13 cellular contexts compared by ENCODE assay signal in genomic region chr19:43430142-43430710, GRCh38. TPM values are rescaled to one million over a fixed set of nuclear protein-coding genes. Genes with fewer than 3 reads are reported as not detected.
A peak's percentile ranks its signal among the peaks of the same experiment; 100 is the strongest.
DNase-seq lines count a peak whose midpoint lies in the region; ATAC-seq and TF ChIP-seq lines count a peak whose summit lies in the region.
"Had no signal": no experiment of that assay in that cellular context is flagged by ENCODE, and none has a peak within 500 bp of the region (broad histone marks: within the 10 kb centered on the region; RNA-seq: fewer than 3 reads in every experiment).

No MANE protein-coding gene starts in this region.

- H3K27ac Mint-ChIP-seq in activated CD8-positive, alpha-beta T cell treated with anti-CD3 and anti-CD28 coated beads for 36 hours: no peak overlapping the region
- H3K27ac Mint-ChIP-seq in memory B cell: peak overlapping the region; percentile 84

- H3K27me3 ChIP-seq in HCT116 (ENCODE audit: insufficient read depth, low read length) (no peaks in the 10 kb centered on the region), suprapubic skin (no peaks in the 10 kb centered on the region)

- ATAC-seq in HCT116 (no peak), memory B cell (ENCODE audit: low read depth) (peak; percentile 77)
- no peak for ATAC-seq in activated CD8-positive, alpha-beta T cell treated with anti-CD3 and anti-CD28 coated beads for 36 hours
- ATAC-seq: A549 had no signal

- H3K4me3 Mint-ChIP-seq in activated CD8-positive, alpha-beta T cell treated with anti-CD3 and anti-CD28 coated beads for 36 hours: no peak overlapping the region
- H3K4me3 Mint-ChIP-seq in memory B cell: no peak overlapping the region

- TF ChIP-seq RAD21 in HCT116 (IDR thresholded peaks at IDR 0.05; ENCODE audit: low read depth): peak; percentile 19; the same call in 1 of the 2 replicates

- WGBS in suprapubic skin: 41% methylated on average over 6 of the region's 6 CpGs

- POLR2A ChIA-PET in HCT116 (lab: Charles Lee): no interaction called here
- POLR2A ChIA-PET in activated CD8-positive, alpha-beta T cell treated with anti-CD3 and anti-CD28 coated beads for 36 hours (lab: Charles Lee): no interaction called here

- H3K9ac ChIP-seq in HCT116 (ENCODE audit: low read length): no peak overlapping the region

- H3K36me3 Mint-ChIP-seq in activated CD8-positive, alpha-beta T cell treated with anti-CD3 and anti-CD28 coated beads for 36 hours (ENCODE audit: low read depth): no peaks in the 10 kb centered on the region
- H3K36me3 Mint-ChIP-seq in memory B cell: no peaks in the 10 kb centered on the region

- H3K27me3 Mint-ChIP-seq in activated CD8-positive, alpha-beta T cell treated with anti-CD3 and anti-CD28 coated beads for 36 hours: no peaks in the 10 kb centered on the region
- peaks cover 2% of the 10 kb centered on the region for H3K27me3 Mint-ChIP-seq in memory B cell

- peak; percentile 11 to 43 (median 28); a peak in 3 of 6 replicates for TF ChIP-seq CTCF in HCT116 (IDR thresholded peaks at IDR 0.05 in 2 of 3, conservative IDR thresholded peaks at IDR 0.05 in 1 of 3; ENCODE audit: borderline replicate concordance in 1 of 3, insufficient read depth in 1 of 3, low read depth in 2 of 3, low read length in 2 of 3)
- no peak for TF ChIP-seq CTCF in activated CD8-positive, alpha-beta T cell treated with anti-CD3 and anti-CD28 coated beads for 36 hours (IDR thresholded peaks at IDR 0.05)
- TF ChIP-seq CTCF in suprapubic skin (IDR thresholded peaks at IDR 0.05): no peak

- CTCF ChIA-PET in HCT116 (lab: Charles Lee): interaction anchor here (0.8 to 1.1 kb wide), 3 partner anchors 17 to 89 kb away, joined by 3 read pairs; no protein-coding TSS in a partner anchor
- CTCF ChIA-PET in activated CD8-positive, alpha-beta T cell treated with anti-CD3 and anti-CD28 coated beads for 36 hours (lab: Charles Lee): interaction anchor here (7.5 kb wide), 1 partner anchor 89 kb away, joined by 78 read pairs; no protein-coding TSS in a partner anchor

- H3K4me3 ChIP-seq in HCT116 (replicated peaks in 1 of 2; ENCODE audit: low read depth in 1 of 2, low read length in 2 of 2) (no peak overlapping the region), suprapubic skin (no peak overlapping the region)
- H3K4me3 ChIP-seq: A549 had no signal

- peaks cover 20% of the 10 kb centered on the region for H3K4me1 Mint-ChIP-seq in activated CD8-positive, alpha-beta T cell treated with anti-CD3 and anti-CD28 coated beads for 36 hours (ENCODE audit: low read depth)
- peaks cover 16% of the 10 kb centered on the region for H3K4me1 Mint-ChIP-seq in memory B cell

- intact Hi-C loops in HCT116 (cut with micrococcal nuclease): loop anchor here (5.0 to 10.0 kb wide), 3 partner anchors 162 to 515 kb away; no protein-coding TSS in a partner anchor
- intact Hi-C loops in activated CD8-positive, alpha-beta T cell treated with anti-CD3 and anti-CD28 coated beads for 36 hours (cut with micrococcal nuclease): no loop called here

- H4K20me1 ChIP-seq in HCT116 (ENCODE audit: insufficient read depth): no peaks in the 10 kb centered on the region

- TF ChIP-seq POLR2A in HCT116 (IDR thresholded peaks at IDR 0.05; ENCODE audit: borderline replicate concordance, extremely low read depth, insufficient read depth, insufficient read length): no peak
- no peak for TF ChIP-seq POLR2A in suprapubic skin (IDR thresholded peaks at IDR 0.05)

- H3K4me2 ChIP-seq in HCT116 (ENCODE audit: low read length): 0 out of 2 replicates have a peak overlapping the region, but pooled peaks have one; percentile 7
- H3K4me2 ChIP-seq: A549 had no signal

- H3K9me2 ChIP-seq in HCT116 (ENCODE audit: insufficient read depth): no peaks in the 10 kb centered on the region

- H3K36me3 ChIP-seq in HCT116 (ENCODE audit: control insufficient read depth in 1 of 2, insufficient read depth in 2 of 2, low read length in 2 of 2) (no peaks in the 10 kb centered on the region), suprapubic skin (no peaks in the 10 kb centered on the region)

- peak overlapping the region; percentile 63 for H2AFZ ChIP-seq in HCT116 (ENCODE audit: low read depth, low read length, poor library complexity, severe bottlenecking)

- no TSS peak for BruUV-seq in HCT116 (replicated peaks; lab: Mats Ljungman, UMichigan)

- no peak for TF ChIP-seq EP300 in suprapubic skin (IDR thresholded peaks at IDR 0.05)

- H3K4me1 ChIP-seq in HCT116 (ENCODE audit: control insufficient read depth in 1 of 2, insufficient read depth in 2 of 2, low read length in 2 of 2) (peaks cover 7 to 25% of the 10 kb centered on the region in 2 experiments), suprapubic skin (peaks cover 15% of the 10 kb centered on the region)
- H3K4me1 ChIP-seq: A549 had no signal

- peak; percentile 31 for DNase-seq in NCI-H748 (lab: John Stamatoyannopoulos, UW; ENCODE audit: unreplicated experiment)
- DNase-seq in NCI-H748 treated with DMSO at 0.1 percent for 48 hours (lab: John Stamatoyannopoulos, UW): no peak
- no peak for DNase-seq in HCT116 (ENCODE audit: low read depth, low spot score)
- peak; percentile 20 for DNase-seq in activated CD8-positive, alpha-beta T cell treated with anti-CD3 and anti-CD28 coated beads for 36 hours
- DNase-seq in memory B cell (ENCODE audit: low spot score in 2 of 2): peak in 1 of 2 donors; percentile 23
- no peak for DNase-seq in Kasumi-1 (lab: John Stamatoyannopoulos, UW)
- no peak for DNase-seq in suprapubic skin (ENCODE audit: low spot score in 2 of 2)
- no peak for DNase-seq in epidermal melanocyte (ENCODE audit: insufficient read length, low spot score)
- DNase-seq: hypothalamus, RPMI8226 had no signal

- H3K9me3 ChIP-seq in HCT116 (ENCODE audit: control insufficient read depth in 1 of 2, insufficient read depth in 1 of 2, low read depth in 1 of 2, low read length in 2 of 2): no peaks in the 10 kb centered on the region
- H3K9me3 ChIP-seq in suprapubic skin: no peaks in the 10 kb centered on the region
- H3K9me3 ChIP-seq: A549 had no signal

- RAD21 ChIA-PET in HCT116 (lab: Charles Lee; ENCODE audit: low non-redundant PET in 1 of 2, low total read pairs in 2 of 2, uncharacterized antibody in 2 of 2, unreplicated experiment in 2 of 2): no interaction called here

- no peaks in the 10 kb centered on the region for H3K9me3 Mint-ChIP-seq in activated CD8-positive, alpha-beta T cell treated with anti-CD3 and anti-CD28 coated beads for 36 hours
- H3K9me3 Mint-ChIP-seq in memory B cell: no peaks in the 10 kb centered on the region

- H3K27ac ChIP-seq in HCT116 (ENCODE audit: low read depth, low read length) (no peak overlapping the region), suprapubic skin (no peak overlapping the region)
- H3K27ac ChIP-seq: A549 had no signal

- no peaks in the 10 kb centered on the region for H3K79me2 ChIP-seq in HCT116 (ENCODE audit: insufficient read depth, low read length)

TF ChIP-seq in HCT116, 20 proteins besides CTCF, POLR2A, EP300 and RAD21 (continues in another document):
- TF ChIP-seq SIN3A (IDR thresholded peaks at IDR 0.05; ENCODE audit: low read depth): no peak
- TF ChIP-seq ZNF274 (IDR thresholded peaks at IDR 0.05; ENCODE audit: low read depth, low read length): no peak
- TF ChIP-seq SRF (IDR thresholded peaks at IDR 0.05; ENCODE audit: low read depth): no peak
- no peak for TF ChIP-seq SP1 (IDR thresholded peaks at IDR 0.05; ENCODE audit: low read depth)
- TF ChIP-seq, protein P1, sequence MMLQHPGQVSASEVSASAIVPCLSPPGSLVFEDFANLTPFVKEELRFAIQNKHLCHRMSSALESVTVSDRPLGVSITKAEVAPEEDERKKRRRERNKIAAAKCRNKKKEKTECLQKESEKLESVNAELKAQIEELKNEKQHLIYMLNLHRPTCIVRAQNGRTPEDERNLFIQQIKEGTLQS (IDR thresholded peaks at IDR 0.05): no peak
- no peak for TF ChIP-seq ZFX (IDR thresholded peaks at IDR 0.05)
- TF ChIP-seq EZH2phosphoT487 (IDR thresholded peaks at IDR 0.05; ENCODE audit: borderline replicate concordance): no peak
- TF ChIP-seq, protein P2, sequence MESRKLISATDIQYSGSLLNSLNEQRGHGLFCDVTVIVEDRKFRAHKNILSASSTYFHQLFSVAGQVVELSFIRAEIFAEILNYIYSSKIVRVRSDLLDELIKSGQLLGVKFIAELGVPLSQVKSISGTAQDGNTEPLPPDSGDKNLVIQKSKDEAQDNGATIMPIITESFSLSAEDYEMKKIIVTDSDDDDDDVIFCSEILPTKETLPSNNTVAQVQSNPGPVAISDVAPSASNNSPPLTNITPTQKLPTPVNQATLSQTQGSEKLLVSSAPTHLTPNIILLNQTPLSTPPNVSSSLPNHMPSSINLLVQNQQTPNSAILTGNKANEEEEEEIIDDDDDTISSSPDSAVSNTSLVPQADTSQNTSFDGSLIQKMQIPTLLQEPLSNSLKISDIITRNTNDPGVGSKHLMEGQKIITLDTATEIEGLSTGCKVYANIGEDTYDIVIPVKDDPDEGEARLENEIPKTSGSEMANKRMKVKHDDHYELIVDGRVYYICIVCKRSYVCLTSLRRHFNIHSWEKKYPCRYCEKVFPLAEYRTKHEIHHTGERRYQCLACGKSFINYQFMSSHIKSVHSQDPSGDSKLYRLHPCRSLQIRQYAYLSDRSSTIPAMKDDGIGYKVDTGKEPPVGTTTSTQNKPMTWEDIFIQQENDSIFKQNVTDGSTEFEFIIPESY (IDR thresholded peaks at IDR 0.05; ENCODE audit: extremely low read depth, insufficient replicate concordance, low read length): no peak
- TF ChIP-seq POLR2AphosphoS5 (IDR thresholded peaks at IDR 0.05; ENCODE audit: low read depth, low read length): no peak

RNA-seq across cellular contexts. Expression of gene TEX101, which starts 15.5 kb away (rescaled TPM):
- total RNA-seq in HCT116 (2021; ENCODE audit: unreplicated experiment) (not detected), suprapubic skin (not detected)
- not detected in 2 replicates for polyA plus RNA-seq in HCT116 (2012)
- total RNA-seq in activated CD8-positive, alpha-beta T cell treated with anti-CD3 and anti-CD28 coated beads for 36 hours: not detected
- total RNA-seq: activated CD8-positive, alpha-beta memory T cell treated with anti-CD3 and anti-CD28 coated beads for 36 hours; urinary bladder had no signal
- polyA plus RNA-seq: A549, urinary bladder had no signal

RNA-seq across cellular contexts. Expression of gene LYPD3, which starts 35.2 kb away (rescaled TPM):
- 3.6 TPM for total RNA-seq in HCT116 (2021; ENCODE audit: unreplicated experiment)
- 6.3 and 9.4 TPM in 2 replicates for polyA plus RNA-seq in HCT116 (2012)
- total RNA-seq in activated CD8-positive, alpha-beta T cell treated with anti-CD3 and anti-CD28 coated beads for 36 hours: 1 to 10 TPM; 4.4 to 4.9 TPM
- 100 to 1,000 TPM; 185 to 612 (median 483) TPM for total RNA-seq in suprapubic skin

Comparison
In these comparisons a context has a peak if more than half of its experiments do, and no peak if none do; other contexts are left out.
1. DNase-seq: peak in NCI-H748 (single experiment) and activated CD8-positive, alpha-beta T cell treated with anti-CD3 and anti-CD28 coated beads for 36 hours (single experiment); none in NCI-H748 treated with DMSO at 0.1 percent for 48 hours (single experiment), HCT116 (single experiment), Kasumi-1 (0 of 2), suprapubic skin (0 of 2) and epidermal melanocyte (single experiment).
2. CTCF ChIP-seq: peak in HCT116 (3 of 3); none in activated CD8-positive, alpha-beta T cell treated with anti-CD3 and anti-CD28 coated beads for 36 hours (single experiment) and suprapubic skin (0 of 2).
3. RNA of gene LYPD3, which starts 35.2 kb away (total RNA-seq): 185 to 612 TPM in suprapubic skin; 4.4 to 4.9 TPM in activated CD8-positive, alpha-beta T cell treated with anti-CD3 and anti-CD28 coated beads for 36 hours and 3.6 TPM in HCT116 (single experiment); every median in the first group is over 10 times any median in the second.